Comparison of ENCODE assay signal across 7 cellular contexts in the genomic region with DNA sequence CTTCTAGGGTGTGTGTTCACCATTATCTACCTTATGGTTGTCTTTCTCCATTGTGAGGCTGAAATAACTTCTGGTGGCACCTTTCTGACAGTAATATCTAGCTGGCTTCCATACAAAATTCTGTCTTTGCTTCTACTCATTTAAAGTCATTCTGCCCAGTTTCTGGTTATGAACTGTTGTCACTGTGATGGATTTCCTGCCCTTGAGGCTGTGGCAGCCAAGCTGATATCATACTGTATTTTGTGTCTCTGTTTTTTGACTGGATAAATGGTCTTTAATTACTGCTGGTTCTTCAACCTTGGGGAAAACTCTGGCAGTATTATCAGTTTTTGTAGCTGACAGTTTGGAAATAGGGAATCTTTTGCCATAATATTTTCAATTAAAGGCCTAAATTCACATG.
"Had no signal": no experiment of that assay in that cellular context is flagged by ENCODE, and none has a peak within 500 bp of the region (broad histone marks: within the 10 kb centered on the region; RNA-seq: fewer than 3 reads in every experiment).

No MANE protein-coding gene starts in this region.

- FAIRE-seq: H1, H54, HTR-8/SVneo had no signal

- H3K4me3 ChIP-seq: GM23338 had no signal

- DNase-seq: H9, HCEC 1CT, IMR-90 had no signal

- H3K9me3 Mint-ChIP-seq: GM23338, H9 had no signal

- H3K27ac Mint-ChIP-seq: GM23338 had no signal

- H3K4me3 Mint-ChIP-seq: GM23338, H9 had no signal
